ENCODE assay signal across 16 cellular contexts in the genomic region with DNA sequence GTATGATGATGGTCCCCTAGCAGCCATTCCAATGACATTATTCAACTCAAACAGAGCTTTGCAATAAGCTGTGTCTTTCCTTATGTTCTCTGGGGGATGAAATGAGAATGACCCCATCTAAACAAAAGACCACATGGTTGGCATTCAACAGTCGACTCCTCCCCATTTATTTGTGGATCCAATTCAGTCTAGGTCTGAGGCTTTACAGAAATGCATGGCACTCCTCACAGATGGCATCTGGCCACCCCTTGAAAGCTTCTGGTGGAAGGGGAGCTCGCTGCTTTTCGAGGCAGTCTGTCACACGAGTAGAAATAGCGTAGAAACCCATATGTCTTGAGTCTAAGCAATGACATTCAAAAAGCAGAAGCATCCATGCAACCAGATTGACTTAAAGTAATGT.
"Had no signal": no experiment of that assay in that cellular context is flagged by ENCODE, and none has a peak within 500 bp of the region (broad histone marks: within the 10 kb centered on the region; RNA-seq: fewer than 3 reads in every experiment).

No MANE protein-coding gene starts in this region.

- H3K9me3 Mint-ChIP-seq: activated T-cell treated with anti-CD3 and anti-CD28 coated beads, Interleukin-2, amount 50 U/mL, for 72 hours; dendritic cell treated with granulocyte-macrophage colony-stimulating factor and Interleukin-4, amounts not matched to agents 40 ng/mL and 50 ng/mL, for 4 days; effector memory CD8-positive, alpha-beta T cell had no signal

- H3K4me3 Mint-ChIP-seq: activated naive CD8-positive, alpha-beta T cell treated with anti-CD3 and anti-CD28 coated beads for 36 hours; activated T-cell treated with anti-CD3 and anti-CD28 coated beads, Interleukin-2, amount 50 U/mL, for 72 hours; dendritic cell treated with granulocyte-macrophage colony-stimulating factor and Interleukin-4, amounts not matched to agents 40 ng/mL and 50 ng/mL, for 4 days; effector memory CD8-positive, alpha-beta T cell had no signal

- H3K27ac Mint-ChIP-seq: activated naive CD8-positive, alpha-beta T cell treated with anti-CD3 and anti-CD28 coated beads for 36 hours; activated T-cell treated with anti-CD3 and anti-CD28 coated beads, Interleukin-2, amount 50 U/mL, for 72 hours; dendritic cell treated with granulocyte-macrophage colony-stimulating factor and Interleukin-4, amounts not matched to agents 40 ng/mL and 50 ng/mL, for 4 days; effector memory CD8-positive, alpha-beta T cell had no signal

- DNase-seq: activated CD4-positive, alpha-beta T cell treated with anti-CD3 and anti-CD28 coated beads, Interleukin-2, amount 50 U/mL, for 48 hours; activated gamma-delta T cell treated with Interleukin-2 at 50 U/mL for 16 hours; activated naive CD8-positive, alpha-beta T cell treated with anti-CD3 and anti-CD28 coated beads for 36 hours; activated T-cell treated with anti-CD3 and anti-CD28 coated beads, Interleukin-2, amount 50 U/mL, for 72 hours; cerebellar nuclear complex; effector memory CD8-positive, alpha-beta T cell; glutamatergic neuron; right lobe of liver; stimulated activated CD4-positive, alpha-beta T cell treated with anti-CD3 and anti-CD28 coated beads, Interleukin-2, amount 100 ng/mL, for 48 hours; stimulated activated naive CD4-positive, alpha-beta T cell treated with Interleukin-2 at 50 U/mL for 16 hours; T-helper 2 cell; testis; upper lobe of right lung had no signal

- H3K4me3 ChIP-seq: right lobe of liver, testis, upper lobe of right lung had no signal

- H3K27ac ChIP-seq: upper lobe of right lung had no signal

- H3K36me3 ChIP-seq: right lobe of liver had no signal

- H3K9me3 ChIP-seq: testis, upper lobe of right lung had no signal

- H3K27me3 Mint-ChIP-seq: activated naive CD8-positive, alpha-beta T cell treated with anti-CD3 and anti-CD28 coated beads for 36 hours had no signal

- H3K27me3 ChIP-seq: right lobe of liver, testis, upper lobe of right lung had no signal

- H3K36me3 Mint-ChIP-seq: activated naive CD8-positive, alpha-beta T cell treated with anti-CD3 and anti-CD28 coated beads for 36 hours had no signal

- ATAC-seq: activated CD4-positive, CD25-positive, alpha-beta regulatory T cell treated with anti-CD3 and anti-CD28 coated beads, Interleukin-2, amount 50 U/mL, for 24 hours; activated T-cell treated with anti-CD3 and anti-CD28 coated beads, Interleukin-2, amount 50 U/mL, for 72 hours; effector memory CD8-positive, alpha-beta T cell; left lobe of liver; right lobe of liver; upper lobe of right lung had no signal
